In genomic region chr19:16327911-16328823, GRCh38 we compare ENCODE assay signal across 8 cellular contexts. TPM values are rescaled to one million over a fixed set of nuclear protein-coding genes. Genes with fewer than 3 reads are reported as not detected.
DNase-seq lines count a peak whose midpoint lies in the region; ATAC-seq and TF ChIP-seq lines count a peak whose summit lies in the region.

No MANE protein-coding gene starts in this region.

- H3K4me3 Mint-ChIP-seq in mesothelial cell of epicardium, result no peak overlapping the region

- TF ChIP-seq EP300 in stomach (IDR thresholded peaks at IDR 0.05), result peak; percentile 61

- intact Hi-C loops in body of pancreas (cut with DNase I), result no loop called here
- intact Hi-C loops in right lobe of liver (cut with DNase I), result no loop called here
- intact Hi-C loops in stomach (cut with DNase I; ENCODE audit: low total_unique reads), result loop anchor here (10.0 kb wide), 1 partner anchor 53 kb away; no protein-coding TSS in a partner anchor

- H3K9me3 ChIP-seq in body of pancreas, result no peaks in the 10 kb centered on the region
- no peaks in the 10 kb centered on the region for H3K9me3 ChIP-seq in right lobe of liver
- no peaks in the 10 kb centered on the region for H3K9me3 ChIP-seq in stomach

- ATAC-seq in body of pancreas (no peak), right lobe of liver (peak; percentile 23 to 52 (median 28)), HG03280 (IDR thresholded peaks at IDR 0.05; ENCODE audit: unreplicated experiment) (no peak), GM21528 (IDR thresholded peaks at IDR 0.05; ENCODE audit: low FRiP score, unreplicated experiment) (no peak)

- no peaks in the 10 kb centered on the region for H3K9me3 Mint-ChIP-seq in mesothelial cell of epicardium

- peak; percentile 93 for DNase-seq in SKM-1 (lab: John Stamatoyannopoulos, UW; ENCODE audit: unreplicated experiment)
- DNase-seq in body of pancreas, result peak; percentile 33 to 85 (median 52)
- DNase-seq in right lobe of liver, result peak; percentile 72 to 77 (median 74)
- DNase-seq in stomach, result peak; percentile 73
- DNase-seq in mesothelial cell of epicardium (ENCODE audit: low spot score in 2 of 2, unreplicated experiment in 2 of 2), result no peak

- no peaks in the 10 kb centered on the region for H3K36me3 ChIP-seq in body of pancreas (replicated peaks in 1 of 2; ENCODE audit: insufficient read depth in 1 of 2, low read depth in 2 of 2)
- H3K36me3 ChIP-seq in right lobe of liver, result peaks cover 0 to 8% (median 1%) of the 10 kb centered on the region in 4 donors
- H3K36me3 ChIP-seq in stomach, result peaks cover 16 to 32% (median 27%) of the 10 kb centered on the region in 4 donors

- peaks cover 72% of the 10 kb centered on the region for H3K27me3 Mint-ChIP-seq in mesothelial cell of epicardium (ENCODE audit: low read depth)

- TF ChIP-seq POLR2A in body of pancreas (IDR thresholded peaks at IDR 0.05), result peak in 1 of 3 donors; percentile 31
- no peak for TF ChIP-seq POLR2A in right lobe of liver (IDR thresholded peaks at IDR 0.05)
- peak in 1 of 4 donors; percentile 29 for TF ChIP-seq POLR2A in stomach (IDR thresholded peaks at IDR 0.05)

- H3K27me3 ChIP-seq in body of pancreas (no peaks in the 10 kb centered on the region), right lobe of liver (no peaks in the 10 kb centered on the region), stomach (no peaks in the 10 kb centered on the region)

- H3K4me1 ChIP-seq in body of pancreas, result peaks cover 18% of the 10 kb centered on the region
- H3K4me1 ChIP-seq in right lobe of liver, result no peaks in the 10 kb centered on the region
- peaks cover 28 to 67% (median 45%) of the 10 kb centered on the region in 4 donors for H3K4me1 ChIP-seq in stomach

- H3K4me3 ChIP-seq in GM12875 (ENCODE audit: low read depth, low read length), result peak overlapping the region; percentile 81
- no peak overlapping the region for H3K4me3 ChIP-seq in body of pancreas
- H3K4me3 ChIP-seq in right lobe of liver, result peak overlapping the region in 2 of 3 donors; percentile 12 to 64
- H3K4me3 ChIP-seq in stomach, result peak overlapping the region; percentile 77 to 94 (median 84)

- peaks cover 11% of the 10 kb centered on the region for H3K4me1 Mint-ChIP-seq in mesothelial cell of epicardium

- peak overlapping the region; percentile 30 to 80 (median 60) for H3K27ac ChIP-seq in body of pancreas
- H3K27ac ChIP-seq in right lobe of liver, result peak overlapping the region; percentile 29 to 83 (median 59)
- H3K27ac ChIP-seq in stomach, result peak overlapping the region; percentile 81 to 98 (median 97)

- H3K36me3 Mint-ChIP-seq in mesothelial cell of epicardium, result no peaks in the 10 kb centered on the region

- TF ChIP-seq CTCF in GM12875 (IDR thresholded peaks at IDR 0.05; ENCODE audit: borderline replicate concordance, insufficient read depth, low read depth, low read length) (no peak), body of pancreas (IDR thresholded peaks at IDR 0.05) (no peak), right lobe of liver (IDR thresholded peaks at IDR 0.05) (no peak), stomach (IDR thresholded peaks at IDR 0.05) (no peak), mesothelial cell of epicardium (IDR thresholded peaks at IDR 0.05; ENCODE audit: unreplicated experiment) (no peak)

- 43 to 51% methylated on average over 20 of the region's 20 CpGs for WGBS in body of pancreas, 2 donors
- WGBS in right lobe of liver (ENCODE audit: insufficient coverage, low coverage, low lambda C conversion rate, missing lambda C conversion rate), result 26% methylated on average over 20 of the region's 20 CpGs
- WGBS in stomach, 5 donors, result 24 to 48% (median 42%) methylated on average over 20 of the region's 20 CpGs

- no peak overlapping the region for H3K27ac Mint-ChIP-seq in mesothelial cell of epicardium

RNA-seq across cellular contexts. Expression of gene KLF2, which starts 3.5 kb away (rescaled TPM):
- total RNA-seq in body of pancreas (10 to 100 TPM; 13.2 to 42.2 TPM), right lobe of liver (10 to 100 TPM in 1 of 6 experiments, 1 to 10 TPM in 5; 3.7 to 10.1 (median 4.8) TPM), stomach (100 to 1,000 TPM in 1 of 5 donors, 10 to 100 TPM in 4; 31.0 to 107 (median 72.3) TPM), mesothelial cell of epicardium (10.9 to 12.8 TPM (median 12.3 TPM) in 3 replicates)
- polyA plus RNA-seq in stomach, result 10 to 100 TPM in 2 of 3 donors, 1 to 10 TPM in 1; 9.5 to 69.5 (median 16.7) TPM

Comparison
In these comparisons a context has a peak if more than half of its experiments do, and no peak if none do; other contexts are left out.
1. H3K4me3 ChIP-seq: peak in GM12875 (single experiment), right lobe of liver (2 of 3) and stomach (4 of 4); none in body of pancreas (0 of 2).
2. DNase-seq: peak in SKM-1 (single experiment), body of pancreas (4 of 4), right lobe of liver (3 of 3) and stomach (single experiment); none in mesothelial cell of epicardium (0 of 2).
3. ATAC-seq: peak in right lobe of liver (4 of 4); none in body of pancreas (single experiment), HG03280 (single experiment) and GM21528 (single experiment).
4. Peak in every context shown above with its lines, with median percentiles within 50 percentile points of each other: H3K27ac ChIP-seq.